In the genomic region with DNA sequence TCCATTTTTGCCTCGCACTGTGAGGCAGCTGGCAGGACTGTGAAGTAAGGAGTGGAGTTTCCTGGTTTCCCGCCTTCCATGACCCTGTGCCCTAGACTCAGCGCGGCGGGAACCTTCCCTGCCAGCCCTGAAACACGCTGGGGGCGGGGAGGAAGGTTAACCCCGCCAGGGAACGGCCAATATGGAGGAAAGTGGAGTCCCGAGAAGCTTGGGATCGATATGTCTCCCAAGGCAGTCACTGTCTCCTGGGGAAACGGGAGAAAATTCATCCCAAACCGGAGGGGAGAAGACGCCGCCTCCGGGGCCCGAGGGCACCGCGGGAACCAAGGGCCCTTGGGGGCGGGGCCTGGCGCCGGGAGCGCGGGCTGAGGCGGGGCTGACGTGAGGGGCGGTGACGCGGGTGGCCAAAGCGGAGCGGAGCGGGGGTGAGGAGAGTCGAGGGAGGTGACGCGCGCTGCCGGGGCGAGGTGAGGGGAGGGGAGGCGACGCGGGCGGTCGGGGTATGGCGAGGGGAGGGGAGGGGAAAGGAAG, we compare ENCODE assay signal across 7 cellular contexts. TPM values are rescaled to one million over a fixed set of nuclear protein-coding genes. Genes with fewer than 3 reads are reported as not detected.
A peak's percentile ranks its signal among the peaks of the same experiment; 100 is the strongest.
DNase-seq lines count a peak whose midpoint lies in the region; ATAC-seq, FAIRE-seq and TF ChIP-seq lines count a peak whose summit lies in the region.

A gene with protein sequence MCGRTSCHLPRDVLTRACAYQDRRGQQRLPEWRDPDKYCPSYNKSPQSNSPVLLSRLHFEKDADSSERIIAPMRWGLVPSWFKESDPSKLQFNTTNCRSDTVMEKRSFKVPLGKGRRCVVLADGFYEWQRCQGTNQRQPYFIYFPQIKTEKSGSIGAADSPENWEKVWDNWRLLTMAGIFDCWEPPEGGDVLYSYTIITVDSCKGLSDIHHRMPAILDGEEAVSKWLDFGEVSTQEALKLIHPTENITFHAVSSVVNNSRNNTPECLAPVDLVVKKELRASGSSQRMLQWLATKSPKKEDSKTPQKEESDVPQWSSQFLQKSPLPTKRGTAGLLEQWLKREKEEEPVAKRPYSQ (plus strand): TSS at position 432 of the 531 bp plus-strand sequence. CDS start 863 bp downstream, outside the sequence.

- WGBS in small intestine, 3 donors = 1% methylated on average over 35 to 44 of the region's 44 CpGs

- no peaks in the 10 kb centered on the region for H3K27me3 ChIP-seq in small intestine (ENCODE audit: control insufficient read depth in 2 of 2, insufficient read depth in 2 of 2, low read length in 2 of 2)

- H3K27ac ChIP-seq in small intestine (ENCODE audit: low read depth in 1 of 2, low read length in 1 of 2) = peak within 1 kb of the TSS; percentile 89 to 97

- TF ChIP-seq CTCF in cardiac fibroblast (IDR thresholded peaks at IDR 0.05; ENCODE audit: low read depth, low read length) = no peak

- FAIRE-seq in small intestine (lab: Jason Lieb, UNC) = no peak

- no peaks in the 10 kb centered on the region for H3K9me3 ChIP-seq in small intestine (ENCODE audit: control insufficient read depth, low read depth)

- H3K4me3 ChIP-seq in cardiac fibroblast (replicated peaks in 1 of 2; ENCODE audit: low read depth in 2 of 2, low read length in 2 of 2) (peak within 1 kb of the TSS; percentile 81 to 83), small intestine (ENCODE audit: low read depth in 1 of 2, low read length in 2 of 2) (peak within 1 kb of the TSS; percentile 78 to 85)

- H3K36me3 ChIP-seq in small intestine (ENCODE audit: control insufficient read depth in 2 of 2, insufficient read depth in 2 of 2, low read length in 2 of 2) = peaks cover 6 to 12% of the 10 kb centered on the region in 2 donors

- DNase-seq in NCI-H345 treated with DMSO at 0.1 percent for 48 hours (lab: John Stamatoyannopoulos, UW; ENCODE audit: unreplicated experiment) (peak; percentile 48), cardiac fibroblast (ENCODE audit: low read depth in 2 of 2) (peak; percentile 86 to 89), iPS-NIHi11 (ENCODE audit: low spot score) (peak; percentile 98), small intestine (peak; percentile 93)
- peak; percentile 77 to 91 (median 87) for DNase-seq in activated CD4-positive, CD25-positive, alpha-beta regulatory T cell (lab: John Stamatoyannopoulos, UW)

- ATAC-seq in GM18867 (IDR thresholded peaks at IDR 0.05; ENCODE audit: unreplicated experiment) (peak; percentile 52), HG03159 (IDR thresholded peaks at IDR 0.05; ENCODE audit: unreplicated experiment) (peak; percentile 44)

- H3K4me1 ChIP-seq in small intestine (ENCODE audit: control insufficient read depth in 2 of 2, insufficient read depth in 1 of 2, low read depth in 1 of 2, low read length in 1 of 2) = peaks cover 5 to 8% of the 10 kb centered on the region in 2 donors

RNA-seq across cellular contexts. Expression of the gene that starts here (rescaled TPM):
- 10 to 100 TPM; 28.9 to 35.3 (median 34.9) TPM for polyA plus RNA-seq in small intestine

Comparison
In these comparisons a context has a peak if more than half of its experiments do, and no peak if none do; other contexts are left out.
1. Peak in every context shown above with its lines: DNase-seq, ATAC-seq, H3K4me3 ChIP-seq and H3K27ac ChIP-seq.
2. DNase-seq: peak in every context shown above with its lines; median percentile 98 in iPS-NIHi11; 93 in small intestine; 88 in cardiac fibroblast; 87 in activated CD4-positive, CD25-positive, alpha-beta regulatory T cell; 48 in NCI-H345 treated with DMSO at 0.1 percent for 48 hours.